20 cellular contexts compared by ENCODE assay signal in the genomic region with DNA sequence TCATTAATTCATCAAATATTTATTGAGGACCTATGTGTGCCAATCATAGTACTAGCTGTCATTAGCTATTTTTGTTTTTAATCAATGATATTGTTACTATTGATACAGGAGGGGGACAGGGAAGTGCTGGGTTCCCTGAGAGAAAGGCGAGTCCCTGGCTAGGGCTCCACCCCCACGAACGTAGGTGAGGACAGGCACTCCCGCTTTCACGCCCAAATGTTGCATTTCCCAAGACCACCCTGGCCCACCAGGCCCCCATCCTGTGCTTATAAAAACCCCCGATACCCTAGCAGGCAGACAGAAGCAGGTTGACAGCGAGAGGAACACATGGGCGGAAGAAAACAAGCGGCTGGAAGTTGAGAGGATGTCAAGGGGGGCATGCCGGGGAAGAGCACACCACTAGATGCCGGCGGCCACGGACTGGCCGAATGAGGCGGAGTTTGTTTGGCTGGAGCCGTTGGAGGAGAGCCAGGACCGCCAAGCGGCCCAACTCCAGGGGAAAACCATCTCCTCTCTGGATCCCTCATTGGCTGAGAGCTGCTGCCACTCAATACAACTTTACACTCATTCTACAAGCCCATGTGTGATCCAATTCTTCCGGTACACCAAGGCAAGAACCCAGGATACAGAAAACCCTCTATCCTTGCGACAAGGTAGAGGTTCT.
"Had no signal": no experiment of that assay in that cellular context is flagged by ENCODE, and none has a peak within 500 bp of the region (broad histone marks: within the 10 kb centered on the region; RNA-seq: fewer than 3 reads in every experiment).

No MANE protein-coding gene starts in this region.

- H3K27ac Mint-ChIP-seq: activated CD4-positive, alpha-beta T cell treated with anti-CD3 and anti-CD28 coated beads for 36 hours; activated naive CD4-positive, alpha-beta T cell treated with anti-CD3 and anti-CD28 coated beads, Interleukin-2, amount 10 ng/mL, durations not matched to agents 7 days and 5 days; stimulated activated memory B cell treated with anti-CD40 and anti-IgM and Interleukin-4, amounts not matched to agents 10 μg/mL and 1 μg/mL and 100 μg/mL, for 72 hours had no signal

- H3K36me3 ChIP-seq: heart left ventricle, lower lobe of right lung, stomach, suprapubic skin, transverse colon, uterus had no signal

- H3K27me3 ChIP-seq: heart left ventricle, stomach, suprapubic skin, transverse colon, uterus had no signal

- H3K4me3 ChIP-seq: heart left ventricle, lower lobe of right lung, mucosa of descending colon, stomach, suprapubic skin, transverse colon, uterus had no signal

- H3K4me1 ChIP-seq: heart left ventricle, lower lobe of right lung, stomach, suprapubic skin, transverse colon, uterus had no signal

- H3K36me3 Mint-ChIP-seq: activated naive CD4-positive, alpha-beta T cell treated with anti-CD3 and anti-CD28 coated beads, Interleukin-2, amount 10 ng/mL, durations not matched to agents 7 days and 5 days; stimulated activated memory B cell treated with anti-CD40 and anti-IgM and Interleukin-4, amounts not matched to agents 10 μg/mL and 1 μg/mL and 100 μg/mL, for 72 hours had no signal

- H3K4me1 Mint-ChIP-seq: activated CD4-positive, alpha-beta T cell treated with anti-CD3 and anti-CD28 coated beads for 36 hours; activated naive CD4-positive, alpha-beta T cell treated with anti-CD3 and anti-CD28 coated beads, Interleukin-2, amount 10 ng/mL, durations not matched to agents 7 days and 5 days; stimulated activated memory B cell treated with anti-CD40 and anti-IgM and Interleukin-4, amounts not matched to agents 10 μg/mL and 1 μg/mL and 100 μg/mL, for 72 hours had no signal

- ATAC-seq: activated CD4-positive, alpha-beta T cell treated with anti-CD3 and anti-CD28 coated beads for 36 hours; heart left ventricle; lower lobe of right lung; mucosa of descending colon; sciatic nerve; stimulated activated memory B cell treated with anti-CD40 and anti-IgM and Interleukin-4, amounts not matched to agents 10 μg/mL and 1 μg/mL and 100 μg/mL, for 72 hours had no signal

- H3K27ac ChIP-seq: heart left ventricle, lower lobe of right lung, stomach, suprapubic skin, transverse colon, uterus had no signal

- DNase-seq: activated CD4-positive, alpha-beta T cell treated with anti-CD3 and anti-CD28 coated beads for 36 hours; activated CD4-positive, alpha-beta T cell treated with anti-CD3 and anti-CD28 coated beads, Interleukin-2, amount 50 U/mL, for 48 hours; activated effector memory CD4-positive, alpha-beta T cell treated with Interleukin-2 at 50 U/mL for 16 hours; activated naive CD4-positive, alpha-beta T cell treated with anti-CD3 and anti-CD28 coated beads, Interleukin-2, amount 10 ng/mL, durations not matched to agents 7 days and 5 days; activated T-cell treated with anti-CD3 and anti-CD28 coated beads, Interleukin-2, amount 50 U/mL, for 48 hours; amygdala; islet precursor cell; lower lobe of right lung; mesendoderm; mucosa of descending colon; occipital lobe; small intestine; stimulated activated CD4-positive, alpha-beta T cell treated with anti-CD3 and anti-CD28 coated beads, Interleukin-2, amount 100 ng/mL, for 24 hours; stomach; transverse colon; uterus had no signal

- H3K4me3 Mint-ChIP-seq: activated CD4-positive, alpha-beta T cell treated with anti-CD3 and anti-CD28 coated beads for 36 hours; activated naive CD4-positive, alpha-beta T cell treated with anti-CD3 and anti-CD28 coated beads, Interleukin-2, amount 10 ng/mL, durations not matched to agents 7 days and 5 days; stimulated activated memory B cell treated with anti-CD40 and anti-IgM and Interleukin-4, amounts not matched to agents 10 μg/mL and 1 μg/mL and 100 μg/mL, for 72 hours had no signal

- H3K9me3 ChIP-seq: heart left ventricle, lower lobe of right lung, mucosa of descending colon, suprapubic skin, transverse colon, uterus had no signal

- H3K27me3 Mint-ChIP-seq: activated CD4-positive, alpha-beta T cell treated with anti-CD3 and anti-CD28 coated beads for 36 hours; activated naive CD4-positive, alpha-beta T cell treated with anti-CD3 and anti-CD28 coated beads, Interleukin-2, amount 10 ng/mL, durations not matched to agents 7 days and 5 days; stimulated activated memory B cell treated with anti-CD40 and anti-IgM and Interleukin-4, amounts not matched to agents 10 μg/mL and 1 μg/mL and 100 μg/mL, for 72 hours had no signal
